44 cellular contexts compared by ENCODE assay signal in genomic region chr9:110383491-110383890, GRCh38. TPM values are rescaled to one million over a fixed set of nuclear protein-coding genes. Genes with fewer than 3 reads are reported as not detected.
"Had no signal": no experiment of that assay in that cellular context is flagged by ENCODE, and none has a peak within 500 bp of the region (broad histone marks: within the 10 kb centered on the region; RNA-seq: fewer than 3 reads in every experiment).

No MANE protein-coding gene starts in this region.

- H3K4me1 ChIP-seq: adrenal gland, ascending aorta, body of pancreas, breast epithelium had no signal

- H3K9me3 ChIP-seq: adrenal gland, ascending aorta, body of pancreas, breast epithelium had no signal

- H3K27me3 ChIP-seq: adrenal gland, ascending aorta, body of pancreas, brain microvascular endothelial cell, breast epithelium, cardiac muscle cell had no signal

- H3K4me1 Mint-ChIP-seq: activated naive CD4-positive, alpha-beta T cell treated with anti-CD3 and anti-CD28 coated beads, Interleukin-2, amount 10 ng/mL, durations not matched to agents 7 days and 5 days; activated naive CD4-positive, alpha-beta T cell treated with anti-CD3 and anti-CD28 coated beads, Interleukin-2, amount 50 U/mL, for 24 hours; activated naive CD8-positive, alpha-beta T cell treated with anti-CD3 and anti-CD28 coated beads for 36 hours; activated naive CD8-positive, alpha-beta T cell treated with anti-CD3 and anti-CD28 coated beads, Interleukin-2, amount 10 ng/mL, durations not matched to agents 7 days and 5 days; activated naive CD8-positive, alpha-beta T cell treated with anti-CD3 and anti-CD28 coated beads, Interleukin-2, amount 50 U/mL, for 24 hours; activated T-helper 17 cell treated with anti-CD3 and anti-CD28 coated beads, Interleukin-2, amount 50 U/mL, for 72 hours; brain; central memory CD8-positive, alpha-beta T cell had no signal

- H3K36me3 ChIP-seq: adrenal gland, brain microvascular endothelial cell, breast epithelium, cardiac muscle cell had no signal

- H3K27me3 Mint-ChIP-seq: activated naive CD4-positive, alpha-beta T cell treated with anti-CD3 and anti-CD28 coated beads, Interleukin-2, amount 10 ng/mL, durations not matched to agents 7 days and 5 days; activated naive CD8-positive, alpha-beta T cell treated with anti-CD3 and anti-CD28 coated beads for 36 hours; central memory CD8-positive, alpha-beta T cell had no signal

- H3K9me3 Mint-ChIP-seq: activated naive CD4-positive, alpha-beta T cell treated with anti-CD3 and anti-CD28 coated beads, Interleukin-2, amount 10 ng/mL, durations not matched to agents 7 days and 5 days; activated naive CD4-positive, alpha-beta T cell treated with anti-CD3 and anti-CD28 coated beads, Interleukin-2, amount 50 U/mL, for 24 hours; activated naive CD4-positive, alpha-beta T cell treated with anti-CD3 and anti-CD28 coated beads, Interleukin-2, amount 50 U/mL, for 72 hours; activated naive CD8-positive, alpha-beta T cell treated with anti-CD3 and anti-CD28 coated beads for 36 hours; activated naive CD8-positive, alpha-beta T cell treated with anti-CD3 and anti-CD28 coated beads, Interleukin-2, amount 10 ng/mL, durations not matched to agents 7 days and 5 days; activated naive CD8-positive, alpha-beta T cell treated with anti-CD3 and anti-CD28 coated beads, Interleukin-2, amount 50 U/mL, for 24 hours; activated T-cell treated with anti-CD3 and anti-CD28 coated beads, Interleukin-2, amount 50 U/mL, for 24 hours; activated T-cell treated with anti-CD3 and anti-CD28 coated beads, Interleukin-2, amount 50 U/mL, for 4 hours; activated T-cell treated with anti-CD3 and anti-CD28 coated beads, Interleukin-2, amount 50 U/mL, for 72 hours; activated T-helper 1 cell treated with anti-CD3 and anti-CD28 coated beads, Interleukin-12 subunit alpha, Interleukin-12 subunit beta, Interleukin-2, Interleukin-4 antibody, amounts not matched to agents 30 ng/mL and 10 ng/mL and 1 ng/mL, durations not matched to agents 14 hours and 24 hours and 36 hours; activated T-helper 17 cell treated with anti-CD3 and anti-CD28 coated beads, Interleukin-2, amount 50 U/mL, for 72 hours; activated T-helper 2 cell treated with anti-CD3 and anti-CD28 coated beads, Interferon-gamma antibody, Interleukin-2, Interleukin-4, amounts not matched to agents 10 μg/mL and 5 μg/mL and 100 μg/mL, durations not matched to agents 14 hours and 24 hours and 36 hours; central memory CD8-positive, alpha-beta T cell had no signal

- H3K27ac Mint-ChIP-seq: activated naive CD4-positive, alpha-beta T cell treated with anti-CD3 and anti-CD28 coated beads for 36 hours; activated naive CD4-positive, alpha-beta T cell treated with anti-CD3 and anti-CD28 coated beads, Interleukin-2, amount 10 ng/mL, durations not matched to agents 7 days and 5 days; activated naive CD4-positive, alpha-beta T cell treated with anti-CD3 and anti-CD28 coated beads, Interleukin-2, amount 50 U/mL, for 24 hours; activated naive CD4-positive, alpha-beta T cell treated with anti-CD3 and anti-CD28 coated beads, Interleukin-2, amount 50 U/mL, for 72 hours; activated naive CD8-positive, alpha-beta T cell; activated naive CD8-positive, alpha-beta T cell treated with anti-CD3 and anti-CD28 coated beads for 36 hours; activated naive CD8-positive, alpha-beta T cell treated with anti-CD3 and anti-CD28 coated beads, Interleukin-2, amount 10 ng/mL, durations not matched to agents 7 days and 5 days; activated naive CD8-positive, alpha-beta T cell treated with anti-CD3 and anti-CD28 coated beads, Interleukin-2, amount 50 U/mL, for 24 hours; activated T-cell treated with anti-CD3 and anti-CD28 coated beads, Interleukin-2, amount 50 U/mL, for 24 hours; activated T-cell treated with anti-CD3 and anti-CD28 coated beads, Interleukin-2, amount 50 U/mL, for 72 hours; activated T-helper 1 cell treated with anti-CD3 and anti-CD28 coated beads, Interleukin-12 subunit alpha, Interleukin-12 subunit beta, Interleukin-2, Interleukin-4 antibody, amounts not matched to agents 30 ng/mL and 10 ng/mL and 1 ng/mL, durations not matched to agents 14 hours and 24 hours and 36 hours; activated T-helper 17 cell treated with anti-CD3 and anti-CD28 coated beads, Interleukin-2, amount 50 U/mL, for 72 hours; activated T-helper 2 cell treated with anti-CD3 and anti-CD28 coated beads, Interferon-gamma antibody, Interleukin-2, Interleukin-4, amounts not matched to agents 10 μg/mL and 5 μg/mL and 100 μg/mL, durations not matched to agents 14 hours and 24 hours and 36 hours; brain had no signal

- H3K27ac ChIP-seq: adrenal gland, ascending aorta, body of pancreas, brain microvascular endothelial cell, breast epithelium, cardiac muscle cell had no signal

- DNase-seq: activated effector memory CD4-positive, alpha-beta T cell treated with anti-CD3 and anti-CD28 coated beads, Interleukin-2, amount 50 U/mL, for 16 hours; activated effector memory CD4-positive, alpha-beta T cell treated with Interleukin-2 at 50 U/mL for 16 hours; activated gamma-delta T cell; activated naive CD4-positive, alpha-beta T cell; activated naive CD4-positive, alpha-beta T cell treated with anti-CD3 and anti-CD28 coated beads for 36 hours; activated naive CD4-positive, alpha-beta T cell treated with anti-CD3 and anti-CD28 coated beads, Interleukin-2, amount 10 ng/mL, durations not matched to agents 7 days and 5 days; activated naive CD4-positive, alpha-beta T cell treated with anti-CD3 and anti-CD28 coated beads, Interleukin-2, amount 50 U/mL, for 16 hours; activated naive CD4-positive, alpha-beta T cell treated with Interleukin-2 at 50 U/mL for 16 hours; activated naive CD8-positive, alpha-beta T cell treated with anti-CD3 and anti-CD28 coated beads for 36 hours; activated naive CD8-positive, alpha-beta T cell treated with anti-CD3 and anti-CD28 coated beads, Interleukin-2, amount 10 ng/mL, durations not matched to agents 7 days and 5 days; activated naive CD8-positive, alpha-beta T cell treated with anti-CD3 and anti-CD28 coated beads, Interleukin-2, amount 50 U/mL, for 24 hours; activated T-cell treated with anti-CD3 and anti-CD28 coated beads for 4 hours; activated T-cell treated with anti-CD3 and anti-CD28 coated beads, Interleukin-2, amount 50 U/mL, for 1 hour; activated T-cell treated with anti-CD3 and anti-CD28 coated beads, Interleukin-2, amount 50 U/mL, for 24 hours; activated T-cell treated with anti-CD3 and anti-CD28 coated beads, Interleukin-2, amount 50 U/mL, for 4 hours; activated T-cell treated with anti-CD3 and anti-CD28 coated beads, Interleukin-2, amount 50 U/mL, for 48 hours; activated T-cell treated with anti-CD3 and anti-CD28 coated beads, Interleukin-2, amount 50 U/mL, for 72 hours; adrenal gland; amniotic stem cell; amygdala; anterior cingulate cortex; aorta; body of pancreas; brain microvascular endothelial cell; caudate nucleus; central memory CD4-positive, alpha-beta T cell; cerebellar nuclear complex had no signal

- H3K4me3 Mint-ChIP-seq: activated naive CD4-positive, alpha-beta T cell treated with anti-CD3 and anti-CD28 coated beads for 36 hours; activated naive CD4-positive, alpha-beta T cell treated with anti-CD3 and anti-CD28 coated beads, Interleukin-2, amount 10 ng/mL, durations not matched to agents 7 days and 5 days; activated naive CD4-positive, alpha-beta T cell treated with anti-CD3 and anti-CD28 coated beads, Interleukin-2, amount 50 U/mL, for 24 hours; activated naive CD8-positive, alpha-beta T cell; activated naive CD8-positive, alpha-beta T cell treated with anti-CD3 and anti-CD28 coated beads for 36 hours; activated naive CD8-positive, alpha-beta T cell treated with anti-CD3 and anti-CD28 coated beads, Interleukin-2, amount 10 ng/mL, durations not matched to agents 7 days and 5 days; activated naive CD8-positive, alpha-beta T cell treated with anti-CD3 and anti-CD28 coated beads, Interleukin-2, amount 50 U/mL, for 24 hours; activated T-cell treated with anti-CD3 and anti-CD28 coated beads, Interleukin-2, amount 50 U/mL, for 24 hours; activated T-cell treated with anti-CD3 and anti-CD28 coated beads, Interleukin-2, amount 50 U/mL, for 4 hours; activated T-cell treated with anti-CD3 and anti-CD28 coated beads, Interleukin-2, amount 50 U/mL, for 72 hours; activated T-helper 1 cell treated with anti-CD3 and anti-CD28 coated beads, Interleukin-12 subunit alpha, Interleukin-12 subunit beta, Interleukin-2, Interleukin-4 antibody, amounts not matched to agents 30 ng/mL and 10 ng/mL and 1 ng/mL, durations not matched to agents 14 hours and 24 hours and 36 hours; activated T-helper 17 cell treated with anti-CD3 and anti-CD28 coated beads, Interleukin-2, amount 50 U/mL, for 72 hours; brain; central memory CD8-positive, alpha-beta T cell had no signal

- ATAC-seq: activated naive CD4-positive, alpha-beta T cell treated with anti-CD3 and anti-CD28 coated beads, Interleukin-2, amount 50 U/mL, for 72 hours; activated naive CD8-positive, alpha-beta T cell treated with anti-CD3 and anti-CD28 coated beads, Interleukin-2, amount 50 U/mL, for 24 hours; activated T-cell treated with anti-CD3 and anti-CD28 coated beads, Interleukin-2, amount 50 U/mL, for 4 hours; activated T-cell treated with anti-CD3 and anti-CD28 coated beads, Interleukin-2, amount 50 U/mL, for 72 hours; activated T-helper 17 cell treated with anti-CD3 and anti-CD28 coated beads, Interleukin-2, amount 50 U/mL, for 72 hours; body of pancreas had no signal

- H3K36me3 Mint-ChIP-seq: activated naive CD4-positive, alpha-beta T cell treated with anti-CD3 and anti-CD28 coated beads, Interleukin-2, amount 10 ng/mL, durations not matched to agents 7 days and 5 days; activated naive CD4-positive, alpha-beta T cell treated with anti-CD3 and anti-CD28 coated beads, Interleukin-2, amount 50 U/mL, for 24 hours; activated naive CD8-positive, alpha-beta T cell; activated naive CD8-positive, alpha-beta T cell treated with anti-CD3 and anti-CD28 coated beads for 36 hours; activated naive CD8-positive, alpha-beta T cell treated with anti-CD3 and anti-CD28 coated beads, Interleukin-2, amount 10 ng/mL, durations not matched to agents 7 days and 5 days; brain had no signal

- H3K4me3 ChIP-seq: adrenal gland, ascending aorta, body of pancreas, breast epithelium, cardiac muscle cell had no signal

RNA-seq across cellular contexts. Expression of gene TXNDC8, which starts 45.8 kb away (rescaled TPM):
- total RNA-seq: activated naive CD4-positive, alpha-beta T cell treated with anti-CD3 and anti-CD28 coated beads for 36 hours; activated naive CD4-positive, alpha-beta T cell treated with anti-CD3 and anti-CD28 coated beads, Interleukin-2, amount 50 U/mL, for 72 hours; activated naive CD8-positive, alpha-beta T cell treated with anti-CD3 and anti-CD28 coated beads for 36 hours; activated naive CD8-positive, alpha-beta T cell treated with anti-CD3 and anti-CD28 coated beads, Interleukin-2, amount 10 ng/mL, durations not matched to agents 7 days and 5 days; activated T-cell treated with anti-CD3 and anti-CD28 coated beads, Interleukin-2, amount 50 U/mL, for 4 hours; activated T-cell treated with anti-CD3 and anti-CD28 coated beads, Interleukin-2, amount 50 U/mL, for 72 hours; activated T-helper 1 cell treated with anti-CD3 and anti-CD28 coated beads, Interleukin-12 subunit alpha, Interleukin-12 subunit beta, Interleukin-2, Interleukin-4 antibody, amounts not matched to agents 30 ng/mL and 10 ng/mL and 1 ng/mL, durations not matched to agents 14 hours and 24 hours and 36 hours; activated T-helper 17 cell treated with anti-CD3 and anti-CD28 coated beads, Interleukin-2, amount 50 U/mL, for 72 hours; activated T-helper 2 cell treated with anti-CD3 and anti-CD28 coated beads, Interferon-gamma antibody, Interleukin-2, Interleukin-4, amounts not matched to agents 10 μg/mL and 5 μg/mL and 100 μg/mL, durations not matched to agents 14 hours and 24 hours and 36 hours; adrenal gland; aorta; ascending aorta; astrocyte; body of pancreas; breast epithelium; bronchial epithelial cell; cardiac muscle cell; cardiac septum; cerebellum; chondrocyte had no signal
- polyA plus RNA-seq: adipose tissue, adrenal gland, aorta, cardiac muscle cell had no signal
